1 cellular context compared by ENCODE assay signal in the genomic region with DNA sequence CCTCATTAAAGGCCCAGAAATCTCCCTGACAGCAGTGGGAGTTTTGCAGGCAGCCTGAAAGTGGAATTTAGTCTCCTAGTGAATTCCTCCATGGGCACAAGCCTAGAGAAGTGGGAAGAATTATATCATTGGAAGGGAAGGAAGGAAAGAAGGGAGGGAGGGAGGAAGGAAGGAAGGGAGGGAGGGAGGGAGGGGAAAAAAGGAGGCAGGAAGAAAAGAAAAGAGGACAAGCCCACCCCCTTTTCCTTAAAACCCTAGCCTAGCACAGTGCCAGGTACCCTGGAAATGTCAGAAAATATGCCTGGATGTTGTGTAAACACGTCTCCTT.
TF ChIP-seq lines count a peak whose summit lies in the region.

No MANE protein-coding gene starts in this region.

TF ChIP-seq in WTC11, 78 proteins besides CTCF, POLR2A, EP300 and RAD21 (continued from another document):
- TF ChIP-seq, protein P1, sequence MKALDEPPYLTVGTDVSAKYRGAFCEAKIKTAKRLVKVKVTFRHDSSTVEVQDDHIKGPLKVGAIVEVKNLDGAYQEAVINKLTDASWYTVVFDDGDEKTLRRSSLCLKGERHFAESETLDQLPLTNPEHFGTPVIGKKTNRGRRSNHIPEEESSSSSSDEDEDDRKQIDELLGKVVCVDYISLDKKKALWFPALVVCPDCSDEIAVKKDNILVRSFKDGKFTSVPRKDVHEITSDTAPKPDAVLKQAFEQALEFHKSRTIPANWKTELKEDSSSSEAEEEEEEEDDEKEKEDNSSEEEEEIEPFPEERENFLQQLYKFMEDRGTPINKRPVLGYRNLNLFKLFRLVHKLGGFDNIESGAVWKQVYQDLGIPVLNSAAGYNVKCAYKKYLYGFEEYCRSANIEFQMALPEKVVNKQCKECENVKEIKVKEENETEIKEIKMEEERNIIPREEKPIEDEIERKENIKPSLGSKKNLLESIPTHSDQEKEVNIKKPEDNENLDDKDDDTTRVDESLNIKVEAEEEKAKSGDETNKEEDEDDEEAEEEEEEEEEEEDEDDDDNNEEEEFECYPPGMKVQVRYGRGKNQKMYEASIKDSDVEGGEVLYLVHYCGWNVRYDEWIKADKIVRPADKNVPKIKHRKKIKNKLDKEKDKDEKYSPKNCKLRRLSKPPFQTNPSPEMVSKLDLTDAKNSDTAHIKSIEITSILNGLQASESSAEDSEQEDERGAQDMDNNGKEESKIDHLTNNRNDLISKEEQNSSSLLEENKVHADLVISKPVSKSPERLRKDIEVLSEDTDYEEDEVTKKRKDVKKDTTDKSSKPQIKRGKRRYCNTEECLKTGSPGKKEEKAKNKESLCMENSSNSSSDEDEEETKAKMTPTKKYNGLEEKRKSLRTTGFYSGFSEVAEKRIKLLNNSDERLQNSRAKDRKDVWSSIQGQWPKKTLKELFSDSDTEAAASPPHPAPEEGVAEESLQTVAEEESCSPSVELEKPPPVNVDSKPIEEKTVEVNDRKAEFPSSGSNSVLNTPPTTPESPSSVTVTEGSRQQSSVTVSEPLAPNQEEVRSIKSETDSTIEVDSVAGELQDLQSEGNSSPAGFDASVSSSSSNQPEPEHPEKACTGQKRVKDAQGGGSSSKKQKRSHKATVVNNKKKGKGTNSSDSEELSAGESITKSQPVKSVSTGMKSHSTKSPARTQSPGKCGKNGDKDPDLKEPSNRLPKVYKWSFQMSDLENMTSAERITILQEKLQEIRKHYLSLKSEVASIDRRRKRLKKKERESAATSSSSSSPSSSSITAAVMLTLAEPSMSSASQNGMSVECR (CRISPR knock-in tag; IDR thresholded peaks at IDR 0.05; ENCODE audit: borderline replicate concordance), result no peak
- TF ChIP-seq NR2C2 (CRISPR knock-in tag; IDR thresholded peaks at IDR 0.05), result no peak
